1 cellular context compared by ENCODE assay signal in genomic region chr12:111411187-111411764, GRCh38.
TF ChIP-seq lines count a peak whose summit lies in the region.

No MANE protein-coding gene starts in this region.

TF ChIP-seq in GM23338, 12 proteins besides CTCF, POLR2A, EP300 and RAD21 (continued from another document):
- TF ChIP-seq ZNF462 (CRISPR knock-in tag; IDR thresholded peaks at IDR 0.05) (no peak), ZNF331 (CRISPR knock-in tag; IDR thresholded peaks at IDR 0.05; ENCODE audit: low read depth) (no peak), POLR2AphosphoS5 (IDR thresholded peaks at IDR 0.05; ENCODE audit: low read depth) (no peak), ETS1 (IDR thresholded peaks at IDR 0.05) (no peak), STAT1 (IDR thresholded peaks at IDR 0.05; ENCODE audit: unreplicated experiment) (no peak), NANOG (IDR thresholded peaks at IDR 0.05; ENCODE audit: borderline replicate concordance) (no peak)
TF ChIP-seq in GM23338: peak in this region for 0.
